In genomic region chr7:105806592-105807266, GRCh38 we compare ENCODE assay signal across 9 cellular contexts.
A peak's percentile ranks its signal among the peaks of the same experiment; 100 is the strongest.
DNase-seq lines count a peak whose midpoint lies in the region; ATAC-seq and TF ChIP-seq lines count a peak whose summit lies in the region.
"Had no signal": no experiment of that assay in that cellular context is flagged by ENCODE, and none has a peak within 500 bp of the region (broad histone marks: within the 10 kb centered on the region; RNA-seq: fewer than 3 reads in every experiment).

No MANE protein-coding gene starts in this region.

- H3K4me1 ChIP-seq in spleen (peaks cover 5 to 45% (median 21%) of the 10 kb centered on the region in 6 donors), right atrium auricular region (no peaks in the 10 kb centered on the region)

- DNase-seq in SW480 (ENCODE audit: low spot score) = peak; percentile 77
- peak; percentile 43 for DNase-seq in activated naive CD8-positive, alpha-beta T cell treated with anti-CD3 and anti-CD28 coated beads, Interleukin-2, amount 10 ng/mL, durations not matched to agents 7 days and 5 days
- peak; percentile 43 for DNase-seq in mucosa of gallbladder (ENCODE audit: low spot score)
- DNase-seq in T1000 (lab: John Stamatoyannopoulos, UW) = no peak
- no peak for DNase-seq in spleen
- no peak for DNase-seq in right atrium auricular region (ENCODE audit: low spot score)

- WGBS in spleen, 5 donors = 24 to 42% (median 36%) methylated on average over 4 of the region's 4 CpGs

- H3K27ac ChIP-seq in spleen (peak overlapping the region in 4 of 8 donors; percentile 5 to 48 (median 32)), right atrium auricular region (no peak overlapping the region)

- H3K27me3 ChIP-seq in spleen (replicated peaks in 1 of 7) = no peaks in the 10 kb centered on the region
- H3K27me3 ChIP-seq in right atrium auricular region = no peaks in the 10 kb centered on the region

- peak overlapping the region; percentile 19 for H3K27ac Mint-ChIP-seq in activated naive CD8-positive, alpha-beta T cell treated with anti-CD3 and anti-CD28 coated beads, Interleukin-2, amount 10 ng/mL, durations not matched to agents 7 days and 5 days

- POLR2A ChIA-PET in activated naive CD8-positive, alpha-beta T cell treated with anti-CD3 and anti-CD28 coated beads, Interleukin-2, amount 10 ng/mL, durations not matched to agents 7 days and 5 days (lab: Charles Lee) = no interaction called here

- H3K36me3 ChIP-seq in spleen (no peaks in the 10 kb centered on the region), right atrium auricular region (no peaks in the 10 kb centered on the region)

- H3K4me1 Mint-ChIP-seq in activated naive CD8-positive, alpha-beta T cell treated with anti-CD3 and anti-CD28 coated beads, Interleukin-2, amount 10 ng/mL, durations not matched to agents 7 days and 5 days = peaks cover 43% of the 10 kb centered on the region

- no peak overlapping the region for H3K4me3 Mint-ChIP-seq in activated naive CD8-positive, alpha-beta T cell treated with anti-CD3 and anti-CD28 coated beads, Interleukin-2, amount 10 ng/mL, durations not matched to agents 7 days and 5 days
- H3K4me3 Mint-ChIP-seq: neural crest cell had no signal

- no peaks in the 10 kb centered on the region for H3K9me3 ChIP-seq in spleen
- no peaks in the 10 kb centered on the region for H3K9me3 ChIP-seq in right atrium auricular region

- ATAC-seq in GM18502 (IDR thresholded peaks at IDR 0.05; ENCODE audit: poor library complexity, unreplicated experiment) = peak; percentile 44
- peak; percentile 21 for ATAC-seq in HG02981 (IDR thresholded peaks at IDR 0.05; ENCODE audit: unreplicated experiment)
- ATAC-seq in activated naive CD8-positive, alpha-beta T cell treated with anti-CD3 and anti-CD28 coated beads, Interleukin-2, amount 10 ng/mL, durations not matched to agents 7 days and 5 days (ENCODE audit: low read depth) = peak; percentile 49

- H3K27me3 Mint-ChIP-seq in activated naive CD8-positive, alpha-beta T cell treated with anti-CD3 and anti-CD28 coated beads, Interleukin-2, amount 10 ng/mL, durations not matched to agents 7 days and 5 days = no peaks in the 10 kb centered on the region

- TF ChIP-seq CTCF in spleen (IDR thresholded peaks at IDR 0.05 in 8 of 11, conservative IDR thresholded peaks at IDR 0.05 in 3 of 11) = no peak
- no peak for TF ChIP-seq CTCF in right atrium auricular region (IDR thresholded peaks at IDR 0.05)

- TF ChIP-seq POLR2A in spleen (IDR thresholded peaks at IDR 0.05) = no peak

- peaks cover 2% of the 10 kb centered on the region for H3K36me3 Mint-ChIP-seq in activated naive CD8-positive, alpha-beta T cell treated with anti-CD3 and anti-CD28 coated beads, Interleukin-2, amount 10 ng/mL, durations not matched to agents 7 days and 5 days

- intact Hi-C loops in spleen (cut with DNase I; ENCODE audit: low total_unique reads) = no loop called here

- no peak overlapping the region for H3K4me3 ChIP-seq in spleen
- H3K4me3 ChIP-seq in right atrium auricular region = no peak overlapping the region

- H3K9me3 Mint-ChIP-seq in activated naive CD8-positive, alpha-beta T cell treated with anti-CD3 and anti-CD28 coated beads, Interleukin-2, amount 10 ng/mL, durations not matched to agents 7 days and 5 days = no peaks in the 10 kb centered on the region
- H3K9me3 Mint-ChIP-seq: neural crest cell had no signal

Comparison
In these comparisons a context has a peak if more than half of its experiments do, and no peak if none do; other contexts are left out.
1. DNase-seq: peak in SW480 (single experiment), activated naive CD8-positive, alpha-beta T cell treated with anti-CD3 and anti-CD28 coated beads, Interleukin-2, amount 10 ng/mL, durations not matched to agents 7 days and 5 days (single experiment) and mucosa of gallbladder (single experiment); none in T1000 (single experiment), spleen (single experiment) and right atrium auricular region (single experiment).
2. Peak in every context shown above with its lines, with median percentiles within 50 percentile points of each other: ATAC-seq.